8 cellular contexts compared by ENCODE assay signal in the genomic region with DNA sequence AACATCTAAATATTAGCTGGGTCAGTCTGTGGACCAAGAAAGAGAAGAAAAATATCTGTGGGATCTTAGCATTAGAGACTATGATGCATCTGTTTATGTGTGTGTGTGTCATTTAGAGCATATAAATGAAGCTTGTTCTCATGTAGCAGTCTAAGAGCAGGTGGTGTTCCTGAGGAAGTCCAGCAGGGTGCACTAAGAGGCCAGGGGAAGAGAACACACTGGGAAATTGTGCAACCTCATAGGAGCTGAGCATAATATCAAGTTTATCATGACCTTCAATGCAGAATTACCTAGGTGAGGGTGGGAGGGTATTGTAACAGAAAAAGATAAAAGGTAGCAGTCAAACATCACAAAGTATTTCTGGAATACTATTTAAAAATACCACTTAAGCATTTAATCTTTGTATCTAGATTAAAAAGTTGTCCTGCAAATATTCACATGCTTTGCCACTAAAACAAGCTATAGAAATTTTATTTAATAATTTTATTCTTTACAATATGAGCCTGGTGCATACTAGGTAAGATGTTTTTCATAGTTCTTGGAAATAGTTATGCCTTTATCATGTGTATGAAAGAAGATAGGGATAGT.
DNase-seq lines count a peak whose midpoint lies in the region; ATAC-seq, FAIRE-seq and TF ChIP-seq lines count a peak whose summit lies in the region.

No MANE protein-coding gene starts in this region.

- peaks cover 5% of the 10 kb centered on the region for H3K27me3 Mint-ChIP-seq in activated CD8-positive, alpha-beta T cell treated with anti-CD3 and anti-CD28 coated beads for 36 hours
- no peaks in the 10 kb centered on the region for H3K27me3 Mint-ChIP-seq in activated CD8-positive, alpha-beta T cell treated with anti-CD3 and anti-CD28 coated beads, Interleukin-2, amount 10 ng/mL, durations not matched to agents 7 days and 5 days (ENCODE audit: low read depth)

- H4K20me1 ChIP-seq in MM.1S (ENCODE audit: insufficient read depth, low read length), result no peaks in the 10 kb centered on the region

- no peaks in the 10 kb centered on the region for H3K9me3 Mint-ChIP-seq in activated CD8-positive, alpha-beta T cell treated with anti-CD3 and anti-CD28 coated beads for 36 hours
- H3K9me3 Mint-ChIP-seq in activated CD8-positive, alpha-beta T cell treated with anti-CD3 and anti-CD28 coated beads, Interleukin-2, amount 10 ng/mL, durations not matched to agents 7 days and 5 days (ENCODE audit: insufficient read depth), result no peaks in the 10 kb centered on the region

- H3K4me2 ChIP-seq in MM.1S (ENCODE audit: low read depth, low read length), result no peak overlapping the region

- peak; percentile 53 for ATAC-seq in activated CD8-positive, alpha-beta T cell treated with anti-CD3 and anti-CD28 coated beads for 36 hours
- no peak for ATAC-seq in activated CD8-positive, alpha-beta T cell treated with anti-CD3 and anti-CD28 coated beads, Interleukin-2, amount 10 ng/mL, durations not matched to agents 7 days and 5 days

- no peak overlapping the region for H3K27ac ChIP-seq in HEK293 (ENCODE audit: extremely low read depth, low read depth, low read length)
- no peak overlapping the region for H3K27ac ChIP-seq in MM.1S (ENCODE audit: low read length)
- no peak overlapping the region for H3K27ac ChIP-seq in esophagus squamous epithelium

- H3F3A ChIP-seq in MM.1S (ENCODE audit: insufficient read depth, low read length), result no peaks in the 10 kb centered on the region

- H3K79me2 ChIP-seq in MM.1S (ENCODE audit: low read length), result no peaks in the 10 kb centered on the region

- peak; percentile 22 for TF ChIP-seq CTCF in activated CD8-positive, alpha-beta T cell treated with anti-CD3 and anti-CD28 coated beads for 36 hours (IDR thresholded peaks at IDR 0.05)
- TF ChIP-seq CTCF in HEK293 (tag by site-specific recombination; IDR thresholded peaks at IDR 0.05) (peak; percentile 59), MM.1S (IDR thresholded peaks at IDR 0.05; ENCODE audit: low read length) (peak; percentile 81), esophagus squamous epithelium (IDR thresholded peaks at IDR 0.05) (peak in 5 of 6 experiments; percentile 16 to 55 (median 41))

- POLR2A ChIA-PET in activated CD8-positive, alpha-beta T cell treated with anti-CD3 and anti-CD28 coated beads for 36 hours (lab: Charles Lee), result no interaction called here
- POLR2A ChIA-PET in activated CD8-positive, alpha-beta T cell treated with anti-CD3 and anti-CD28 coated beads, Interleukin-2, amount 10 ng/mL, durations not matched to agents 7 days and 5 days (lab: Charles Lee), result no interaction called here
- POLR2A ChIA-PET in HEK293 (lab: Yijun Ruan, JAX), result interaction anchor here (0.6 kb wide), 1 partner anchor 428 kb away, joined by 3 read pairs; no protein-coding TSS in a partner anchor

- no peak overlapping the region for H3K4me3 Mint-ChIP-seq in activated CD8-positive, alpha-beta T cell treated with anti-CD3 and anti-CD28 coated beads for 36 hours
- H3K4me3 Mint-ChIP-seq in activated CD8-positive, alpha-beta T cell treated with anti-CD3 and anti-CD28 coated beads, Interleukin-2, amount 10 ng/mL, durations not matched to agents 7 days and 5 days, result no peak overlapping the region

- CTCF ChIA-PET in activated CD8-positive, alpha-beta T cell treated with anti-CD3 and anti-CD28 coated beads for 36 hours (lab: Charles Lee), result interaction anchor here (0.9 to 1.4 kb wide), 4 partner anchors 31 to 847 kb away, joined by 3 to 5 read pairs (median 3); no protein-coding TSS in a partner anchor
- CTCF ChIA-PET in activated CD8-positive, alpha-beta T cell treated with anti-CD3 and anti-CD28 coated beads, Interleukin-2, amount 10 ng/mL, durations not matched to agents 7 days and 5 days (lab: Charles Lee), result interaction anchor here (0.6 to 1.3 kb wide), 4 partner anchors 10 to 451 kb away, joined by 3 to 4 read pairs (median 4); no protein-coding TSS in a partner anchor
- CTCF ChIA-PET in HEK293 (lab: Yijun Ruan, JAX), result interaction anchor here (0.6 to 4.9 kb wide), 78 partner anchors 8 to 1985 kb away, joined by 3 to 103 read pairs (median 4); no protein-coding TSS in a partner anchor

- intact Hi-C loops in activated CD8-positive, alpha-beta T cell treated with anti-CD3 and anti-CD28 coated beads for 36 hours (cut with micrococcal nuclease), result loop anchor here (10.0 kb wide), 1 partner anchor 445 kb away; no protein-coding TSS in a partner anchor
- intact Hi-C loops in esophagus squamous epithelium (cut with DNase I), result no loop called here

- no peaks in the 10 kb centered on the region for H3K36me3 Mint-ChIP-seq in activated CD8-positive, alpha-beta T cell treated with anti-CD3 and anti-CD28 coated beads for 36 hours (ENCODE audit: low read depth)
- no peaks in the 10 kb centered on the region for H3K36me3 Mint-ChIP-seq in activated CD8-positive, alpha-beta T cell treated with anti-CD3 and anti-CD28 coated beads, Interleukin-2, amount 10 ng/mL, durations not matched to agents 7 days and 5 days (ENCODE audit: low read depth)

- H3K4me3 ChIP-seq in HEK293 (ENCODE audit: low read depth, low read length) (no peak overlapping the region), MM.1S (ENCODE audit: low read length) (no peak overlapping the region), esophagus squamous epithelium (no peak overlapping the region)

- H3K36me3 ChIP-seq in HEK293 (ENCODE audit: control insufficient read depth in 2 of 2, insufficient read depth in 1 of 2, low read length in 2 of 2) (no peaks in the 10 kb centered on the region), MM.1S (replicated peaks; ENCODE audit: insufficient read depth, low read length) (no peaks in the 10 kb centered on the region), esophagus squamous epithelium (no peaks in the 10 kb centered on the region)

- peak; percentile 17 for DNase-seq in activated CD8-positive, alpha-beta T cell treated with anti-CD3 and anti-CD28 coated beads for 36 hours
- DNase-seq in activated CD8-positive, alpha-beta T cell treated with anti-CD3 and anti-CD28 coated beads, Interleukin-2, amount 10 ng/mL, durations not matched to agents 7 days and 5 days, result no peak
- peak; percentile 56 for DNase-seq in MM.1S
- peak; percentile 15 for DNase-seq in RCC 7860 (ENCODE audit: low spot score)
- no peak for DNase-seq in esophagus squamous epithelium (lab: John Stamatoyannopoulos, UW)
- DNase-seq in non-pigmented ciliary epithelial cell (ENCODE audit: low read depth), result peak; percentile 36
- DNase-seq in activated CD8-positive, alpha-beta memory T cell treated with anti-CD3 and anti-CD28 coated beads, Interleukin-2, amount 50 U/mL, for 48 hours, result no peak

- no peaks in the 10 kb centered on the region for H3K9me2 ChIP-seq in MM.1S (replicated peaks; ENCODE audit: insufficient read depth, low read length)

- no peak overlapping the region for H3K27ac Mint-ChIP-seq in activated CD8-positive, alpha-beta T cell treated with anti-CD3 and anti-CD28 coated beads for 36 hours
- H3K27ac Mint-ChIP-seq in activated CD8-positive, alpha-beta T cell treated with anti-CD3 and anti-CD28 coated beads, Interleukin-2, amount 10 ng/mL, durations not matched to agents 7 days and 5 days, result no peak overlapping the region

- H3K27me3 ChIP-seq in MM.1S (replicated peaks; ENCODE audit: insufficient read depth, low read length) (no peaks in the 10 kb centered on the region), esophagus squamous epithelium (peaks cover 0 to 6% (median 0%) of the 10 kb centered on the region in 4 donors)

- no peak for FAIRE-seq in RCC 7860 (lab: Jason Lieb, UNC)

- TF ChIP-seq POLR2A in esophagus squamous epithelium (IDR thresholded peaks at IDR 0.05), result no peak

- H3K9me3 ChIP-seq in HEK293 (ENCODE audit: control insufficient read depth, insufficient read depth, low read depth, low read length) (no peaks in the 10 kb centered on the region), MM.1S (replicated peaks; ENCODE audit: insufficient read depth, low read length) (no peaks in the 10 kb centered on the region), esophagus squamous epithelium (no peaks in the 10 kb centered on the region)

- H3K4me1 Mint-ChIP-seq in activated CD8-positive, alpha-beta T cell treated with anti-CD3 and anti-CD28 coated beads for 36 hours (ENCODE audit: low read depth), result no peaks in the 10 kb centered on the region
- H3K4me1 Mint-ChIP-seq in activated CD8-positive, alpha-beta T cell treated with anti-CD3 and anti-CD28 coated beads, Interleukin-2, amount 10 ng/mL, durations not matched to agents 7 days and 5 days (ENCODE audit: low read depth), result no peaks in the 10 kb centered on the region

- no peak overlapping the region for H2AFZ ChIP-seq in MM.1S (ENCODE audit: low read length)

- H3K4me1 ChIP-seq in HEK293 (ENCODE audit: control insufficient read depth, insufficient read depth, low read length), result no peaks in the 10 kb centered on the region
- no peaks in the 10 kb centered on the region for H3K4me1 ChIP-seq in MM.1S (ENCODE audit: low read length)
- H3K4me1 ChIP-seq in esophagus squamous epithelium, result no peaks in the 10 kb centered on the region

- no peak overlapping the region for H3K9ac ChIP-seq in MM.1S (ENCODE audit: low read length)

TF ChIP-seq in HEK293, 187 proteins besides CTCF, POLR2A, EP300 and RAD21 (continues in another document):
- peak; percentile 94 for TF ChIP-seq ZNF654 (tag by site-specific recombination; IDR thresholded peaks at IDR 0.05; ENCODE audit: low read depth)

Comparison
In these comparisons a context has a peak if more than half of its experiments do, and no peak if none do; other contexts are left out.
1. DNase-seq: peak in activated CD8-positive, alpha-beta T cell treated with anti-CD3 and anti-CD28 coated beads for 36 hours (single experiment), MM.1S (single experiment), RCC 7860 (single experiment) and non-pigmented ciliary epithelial cell (single experiment); none in activated CD8-positive, alpha-beta T cell treated with anti-CD3 and anti-CD28 coated beads, Interleukin-2, amount 10 ng/mL, durations not matched to agents 7 days and 5 days (single experiment), esophagus squamous epithelium (single experiment) and activated CD8-positive, alpha-beta memory T cell treated with anti-CD3 and anti-CD28 coated beads, Interleukin-2, amount 50 U/mL, for 48 hours (single experiment).
2. CTCF ChIP-seq: peak in every context shown above with its lines; median percentile 81 in MM.1S; 59 in HEK293; 41 in esophagus squamous epithelium; 22 in activated CD8-positive, alpha-beta T cell treated with anti-CD3 and anti-CD28 coated beads for 36 hours.